Comparison of ENCODE assay signal across 14 cellular contexts in genomic region chr9:110029815-110030480, GRCh38.
A peak's percentile ranks its signal among the peaks of the same experiment; 100 is the strongest.
DNase-seq lines count a peak whose midpoint lies in the region; ATAC-seq and TF ChIP-seq lines count a peak whose summit lies in the region.
"Had no signal": no experiment of that assay in that cellular context is flagged by ENCODE, and none has a peak within 500 bp of the region (broad histone marks: within the 10 kb centered on the region; RNA-seq: fewer than 3 reads in every experiment).

No MANE protein-coding gene starts in this region.

- WGBS in heart left ventricle, 4 donors, result 58 to 68% (median 64%) methylated on average over 5 of the region's 5 CpGs
- WGBS in right cardiac atrium, result 63% methylated on average over 5 of the region's 5 CpGs
- 80% methylated on average over 5 of the region's 5 CpGs for WGBS in mammary epithelial cell (ENCODE audit: low coverage, missing lambda C conversion rate)

- H3K27me3 ChIP-seq in heart left ventricle (no peaks in the 10 kb centered on the region), right cardiac atrium (ENCODE audit: control insufficient read depth, insufficient read depth) (no peaks in the 10 kb centered on the region), mammary epithelial cell (ENCODE audit: insufficient read depth, low read length) (no peaks in the 10 kb centered on the region), upper lobe of right lung (no peaks in the 10 kb centered on the region)

- H3K36me3 ChIP-seq in heart left ventricle (no peaks in the 10 kb centered on the region), mammary epithelial cell (ENCODE audit: insufficient read depth, low read length) (no peaks in the 10 kb centered on the region), upper lobe of right lung (no peaks in the 10 kb centered on the region)

- no peak for TF ChIP-seq POLR2A in heart left ventricle (IDR thresholded peaks at IDR 0.05)

- TSS peak; percentile 49 for BruUV-seq in mammary epithelial cell (replicated peaks; lab: Mats Ljungman, UMichigan)

- dilution Hi-C loops in mammary epithelial cell (cut with HindIII; ENCODE audit: low sequenced_read_pairs), result loop anchor here (5.0 kb wide), 1 partner anchor 38 kb away; no protein-coding TSS in a partner anchor

- H3K27me3 Mint-ChIP-seq in mesothelial cell of epicardium (ENCODE audit: low read depth), result no peaks in the 10 kb centered on the region

- H2AFZ ChIP-seq in mammary epithelial cell (ENCODE audit: low read depth, low read length), result no peak overlapping the region

- no peaks in the 10 kb centered on the region for H3K36me3 Mint-ChIP-seq in mesothelial cell of epicardium
- H3K36me3 Mint-ChIP-seq: activated naive CD8-positive, alpha-beta T cell treated with anti-CD3 and anti-CD28 coated beads for 36 hours; immature natural killer cell had no signal

- CTCF ChIA-PET in mammary epithelial cell (lab: Charles Lee; ENCODE audit: low non-redundant PET), result no interaction called here

- peaks cover 3% of the 10 kb centered on the region for H3K79me2 ChIP-seq in mammary epithelial cell (ENCODE audit: insufficient read depth, low read length)

- H3K4me1 Mint-ChIP-seq in mesothelial cell of epicardium, result peaks cover 33% of the 10 kb centered on the region
- H3K4me1 Mint-ChIP-seq: immature natural killer cell had no signal

- no peak for ATAC-seq in heart left ventricle
- no peak for ATAC-seq in right cardiac atrium
- ATAC-seq in upper lobe of right lung, result no peak
- no peak for ATAC-seq in HG03025 (IDR thresholded peaks at IDR 0.05; ENCODE audit: low FRiP score, unreplicated experiment)
- ATAC-seq: Panc1 had no signal

- H3K4me2 ChIP-seq in mammary epithelial cell (ENCODE audit: insufficient read depth, low read depth, low read length), result peak overlapping the region; percentile 37

- H3K9me3 ChIP-seq in heart left ventricle (no peaks in the 10 kb centered on the region), right cardiac atrium (ENCODE audit: control insufficient read depth, low read length) (no peaks in the 10 kb centered on the region), mammary epithelial cell (replicated peaks; ENCODE audit: insufficient read depth, low read length) (no peaks in the 10 kb centered on the region), upper lobe of right lung (no peaks in the 10 kb centered on the region)

- no peak for DNase-seq in heart left ventricle
- no peak for DNase-seq in right cardiac atrium
- DNase-seq in mammary epithelial cell, result no peak
- DNase-seq in mesothelial cell of epicardium (ENCODE audit: low spot score in 2 of 2, unreplicated experiment in 2 of 2), result no peak
- DNase-seq in upper lobe of right lung, result no peak
- DNase-seq in COLO668 (lab: John Stamatoyannopoulos, UW; ENCODE audit: unreplicated experiment), result no peak
- DNase-seq in activated CD4-positive, CD25-positive, alpha-beta regulatory T cell (lab: John Stamatoyannopoulos, UW), result no peak
- DNase-seq: activated naive CD8-positive, alpha-beta T cell treated with anti-CD3 and anti-CD28 coated beads for 36 hours; H9; immature natural killer cell; NCI-H1105; NCI-H446 had no signal

- H3K9ac ChIP-seq in mammary epithelial cell (ENCODE audit: insufficient read depth, low read length), result no peak overlapping the region

- no peak overlapping the region for H3K4me3 ChIP-seq in heart left ventricle
- H3K4me3 ChIP-seq in right cardiac atrium (ENCODE audit: low read length), result no peak overlapping the region
- no peak overlapping the region for H3K4me3 ChIP-seq in mammary epithelial cell (replicated peaks in 1 of 3; ENCODE audit: insufficient read depth in 1 of 3, low read depth in 2 of 3, low read length in 3 of 3)
- no peak overlapping the region for H3K4me3 ChIP-seq in upper lobe of right lung

- intact Hi-C loops in heart left ventricle (cut with DNase I), result no loop called here
- intact Hi-C loops in right cardiac atrium (cut with DNase I), result loop anchor here in 1 of 4 donors (10.0 kb wide), 1 partner anchor 65 kb away; no protein-coding TSS in a partner anchor
- intact Hi-C loops in mammary epithelial cell (cut with micrococcal nuclease), result loop anchor here (1.0 kb wide), 1 partner anchor 21 kb away; no protein-coding TSS in a partner anchor
- intact Hi-C loops in upper lobe of right lung (cut with DNase I), result no loop called here

- no peaks in the 10 kb centered on the region for H4K20me1 ChIP-seq in mammary epithelial cell (ENCODE audit: insufficient read depth, low read length)

- H3K9me3 Mint-ChIP-seq in mesothelial cell of epicardium, result no peaks in the 10 kb centered on the region
- H3K9me3 Mint-ChIP-seq: activated naive CD8-positive, alpha-beta T cell treated with anti-CD3 and anti-CD28 coated beads for 36 hours; H9 had no signal

- H3K4me3 Mint-ChIP-seq in mesothelial cell of epicardium, result no peak overlapping the region
- H3K4me3 Mint-ChIP-seq: activated naive CD8-positive, alpha-beta T cell treated with anti-CD3 and anti-CD28 coated beads for 36 hours; H9; immature natural killer cell had no signal

- H3K4me1 ChIP-seq in heart left ventricle (peaks cover 7 to 51% (median 39%) of the 10 kb centered on the region in 12 donors), right cardiac atrium (ENCODE audit: control insufficient read depth, insufficient read depth, low read length) (peaks cover 6% of the 10 kb centered on the region), mammary epithelial cell (ENCODE audit: insufficient read depth, low read length) (peaks cover 44% of the 10 kb centered on the region), upper lobe of right lung (peaks cover 25% of the 10 kb centered on the region)

- H3K27ac ChIP-seq in heart left ventricle, result peak overlapping the region in 7 of 12 donors; percentile 41 to 80 (median 61)
- no peak overlapping the region for H3K27ac ChIP-seq in right cardiac atrium (ENCODE audit: low read length)
- H3K27ac ChIP-seq in mammary epithelial cell (ENCODE audit: insufficient read depth, low read depth, low read length), result peak overlapping the region; percentile 19
- peak overlapping the region; percentile 44 for H3K27ac ChIP-seq in upper lobe of right lung

- in situ Hi-C loops in mammary epithelial cell (cut with MboI; ENCODE audit: low sequenced_read_pairs in 2 of 2), result no loop called here

- no peak for TF ChIP-seq CTCF in heart left ventricle (IDR thresholded peaks at IDR 0.05)
- TF ChIP-seq CTCF in mammary epithelial cell (conservative IDR thresholded peaks at IDR 0.05 in 1 of 2, IDR thresholded peaks at IDR 0.05 in 1 of 2; ENCODE audit: extremely low read depth in 1 of 2, insufficient read depth in 1 of 2, low read depth in 1 of 2, low read length in 2 of 2), result no peak
- TF ChIP-seq CTCF in mesothelial cell of epicardium (IDR thresholded peaks at IDR 0.05; ENCODE audit: unreplicated experiment), result no peak
- no peak for TF ChIP-seq CTCF in upper lobe of right lung (IDR thresholded peaks at IDR 0.05)

- peak overlapping the region; percentile 43 for H3K27ac Mint-ChIP-seq in mesothelial cell of epicardium
- H3K27ac Mint-ChIP-seq: activated naive CD8-positive, alpha-beta T cell treated with anti-CD3 and anti-CD28 coated beads for 36 hours; H9; immature natural killer cell had no signal
